Comparison of ENCODE assay signal across 19 cellular contexts in the genomic region with DNA sequence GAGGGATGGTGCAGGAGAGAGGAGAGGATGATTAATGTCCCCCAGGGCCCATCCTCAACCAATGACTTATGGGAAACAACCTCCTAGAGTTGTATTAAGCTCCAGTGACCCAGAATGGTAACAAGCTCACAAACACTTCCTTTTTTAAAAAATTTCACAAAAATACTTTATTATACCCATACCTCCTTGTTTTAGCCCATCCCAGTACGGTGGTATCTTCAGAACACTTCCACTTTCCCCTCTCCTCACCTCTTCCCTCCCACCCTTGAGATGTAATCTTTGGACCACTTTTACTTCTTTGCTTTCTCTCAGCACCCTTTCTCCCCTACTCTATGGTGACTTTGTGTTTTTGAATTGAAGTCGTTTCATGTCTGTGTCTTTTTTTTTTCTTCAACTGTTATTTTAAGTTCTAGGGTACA.
A peak's percentile ranks its signal among the peaks of the same experiment; 100 is the strongest.
DNase-seq lines count a peak whose midpoint lies in the region; ATAC-seq and TF ChIP-seq lines count a peak whose summit lies in the region.
"Had no signal": no experiment of that assay in that cellular context is flagged by ENCODE, and none has a peak within 500 bp of the region (broad histone marks: within the 10 kb centered on the region; RNA-seq: fewer than 3 reads in every experiment).

No MANE protein-coding gene starts in this region.

- H3K4me3 Mint-ChIP-seq in activated T-cell treated with anti-CD3 and anti-CD28 coated beads, Interleukin-2, amount 50 U/mL, for 72 hours = peak overlapping the region; percentile 64 to 72
- peak overlapping the region; percentile 80 for H3K4me3 Mint-ChIP-seq in activated naive CD8-positive, alpha-beta T cell treated with anti-CD3 and anti-CD28 coated beads, Interleukin-2, amount 50 U/mL, for 24 hours
- H3K4me3 Mint-ChIP-seq in stimulated activated effector memory CD8-positive, alpha-beta T cell treated with anti-CD3 and anti-CD28 coated beads, Interleukin-12 subunit alpha, Interleukin-12 subunit beta, amount 100 ng/mL, for 72 hours = peak overlapping the region; percentile 37
- H3K4me3 Mint-ChIP-seq in glutamatergic neuron (ENCODE audit: unreplicated experiment) = no peak overlapping the region

- ATAC-seq in activated T-cell treated with anti-CD3 and anti-CD28 coated beads, Interleukin-2, amount 50 U/mL, for 72 hours (replicated peaks in 1 of 2) = no peak
- ATAC-seq in HG02973 (IDR thresholded peaks at IDR 0.05; ENCODE audit: unreplicated experiment) (peak; percentile 11), HG03432 (IDR thresholded peaks at IDR 0.05; ENCODE audit: unreplicated experiment) (no peak)
- no peak for ATAC-seq in activated naive CD8-positive, alpha-beta T cell treated with anti-CD3 and anti-CD28 coated beads, Interleukin-2, amount 50 U/mL, for 24 hours
- no peak for ATAC-seq in stimulated activated effector memory CD8-positive, alpha-beta T cell treated with anti-CD3 and anti-CD28 coated beads, Interleukin-12 subunit alpha, Interleukin-12 subunit beta, amount 100 ng/mL, for 72 hours

- H3K36me3 ChIP-seq in MG63 = no peaks in the 10 kb centered on the region
- H3K36me3 ChIP-seq: esophagus squamous epithelium, left lung, ovary, uterus had no signal

- peaks cover 86% of the 10 kb centered on the region for H3K4me1 Mint-ChIP-seq in activated T-cell treated with anti-CD3 and anti-CD28 coated beads, Interleukin-2, amount 50 U/mL, for 72 hours (ENCODE audit: low read depth)
- peaks cover 79% of the 10 kb centered on the region for H3K4me1 Mint-ChIP-seq in activated naive CD8-positive, alpha-beta T cell treated with anti-CD3 and anti-CD28 coated beads, Interleukin-2, amount 50 U/mL, for 24 hours
- H3K4me1 Mint-ChIP-seq in stimulated activated effector memory CD8-positive, alpha-beta T cell treated with anti-CD3 and anti-CD28 coated beads, Interleukin-12 subunit alpha, Interleukin-12 subunit beta, amount 100 ng/mL, for 72 hours = peaks cover 66% of the 10 kb centered on the region
- H3K4me1 Mint-ChIP-seq in glutamatergic neuron (ENCODE audit: low read depth, unreplicated experiment) = no peaks in the 10 kb centered on the region

- no peaks in the 10 kb centered on the region for H3K27me3 Mint-ChIP-seq in activated T-cell treated with anti-CD3 and anti-CD28 coated beads, Interleukin-2, amount 50 U/mL, for 72 hours (ENCODE audit: low read depth)
- no peaks in the 10 kb centered on the region for H3K27me3 Mint-ChIP-seq in activated naive CD8-positive, alpha-beta T cell treated with anti-CD3 and anti-CD28 coated beads, Interleukin-2, amount 50 U/mL, for 24 hours
- peaks cover 4% of the 10 kb centered on the region for H3K27me3 Mint-ChIP-seq in glutamatergic neuron (ENCODE audit: unreplicated experiment)

- no peak for TF ChIP-seq CTCF in glutamatergic neuron (IDR thresholded peaks at IDR 0.05; ENCODE audit: partially characterized antibody, unreplicated experiment)

- H3K27ac Mint-ChIP-seq in activated T-cell treated with anti-CD3 and anti-CD28 coated beads, Interleukin-2, amount 50 U/mL, for 72 hours = peak overlapping the region; percentile 55
- H3K27ac Mint-ChIP-seq in activated naive CD8-positive, alpha-beta T cell treated with anti-CD3 and anti-CD28 coated beads, Interleukin-2, amount 50 U/mL, for 24 hours = peak overlapping the region; percentile 98
- peak overlapping the region; percentile 36 for H3K27ac Mint-ChIP-seq in stimulated activated effector memory CD8-positive, alpha-beta T cell treated with anti-CD3 and anti-CD28 coated beads, Interleukin-12 subunit alpha, Interleukin-12 subunit beta, amount 100 ng/mL, for 72 hours
- no peak overlapping the region for H3K27ac Mint-ChIP-seq in glutamatergic neuron (ENCODE audit: unreplicated experiment)

- H3K9me3 Mint-ChIP-seq in activated T-cell treated with anti-CD3 and anti-CD28 coated beads, Interleukin-2, amount 50 U/mL, for 72 hours = no peaks in the 10 kb centered on the region
- H3K9me3 Mint-ChIP-seq in activated naive CD8-positive, alpha-beta T cell treated with anti-CD3 and anti-CD28 coated beads, Interleukin-2, amount 50 U/mL, for 24 hours = no peaks in the 10 kb centered on the region
- H3K9me3 Mint-ChIP-seq in stimulated activated effector memory CD8-positive, alpha-beta T cell treated with anti-CD3 and anti-CD28 coated beads, Interleukin-12 subunit alpha, Interleukin-12 subunit beta, amount 100 ng/mL, for 72 hours = no peaks in the 10 kb centered on the region
- peaks cover 1% of the 10 kb centered on the region for H3K9me3 Mint-ChIP-seq in glutamatergic neuron (ENCODE audit: unreplicated experiment)

- no peaks in the 10 kb centered on the region for H3K9me3 ChIP-seq in MG63
- H3K9me3 ChIP-seq: esophagus squamous epithelium, left lung, ovary, uterus had no signal

- no peaks in the 10 kb centered on the region for H3K27me3 ChIP-seq in MG63
- H3K27me3 ChIP-seq: esophagus squamous epithelium, left lung, ovary, uterus had no signal

- peaks cover 2 to 4% of the 10 kb centered on the region in 2 donors for H3K36me3 Mint-ChIP-seq in activated T-cell treated with anti-CD3 and anti-CD28 coated beads, Interleukin-2, amount 50 U/mL, for 72 hours (ENCODE audit: insufficient read depth in 2 of 2)
- peaks cover 21% of the 10 kb centered on the region for H3K36me3 Mint-ChIP-seq in activated naive CD8-positive, alpha-beta T cell treated with anti-CD3 and anti-CD28 coated beads, Interleukin-2, amount 50 U/mL, for 24 hours (ENCODE audit: low read depth)
- H3K36me3 Mint-ChIP-seq in stimulated activated effector memory CD8-positive, alpha-beta T cell treated with anti-CD3 and anti-CD28 coated beads, Interleukin-12 subunit alpha, Interleukin-12 subunit beta, amount 100 ng/mL, for 72 hours = peaks cover 17% of the 10 kb centered on the region
- H3K36me3 Mint-ChIP-seq in glutamatergic neuron (ENCODE audit: unreplicated experiment) = no peaks in the 10 kb centered on the region

- no peak overlapping the region for H3K4me3 ChIP-seq in MG63
- H3K4me3 ChIP-seq: esophagus squamous epithelium, left lung, ovary, uterus had no signal

- no peak for DNase-seq in activated T-cell treated with anti-CD3 and anti-CD28 coated beads, Interleukin-2, amount 50 U/mL, for 72 hours
- DNase-seq in activated T-cell treated with anti-CD3 and anti-CD28 coated beads, Interleukin-2, amount 50 U/mL, for 48 hours = no peak
- DNase-seq in activated naive CD8-positive, alpha-beta T cell treated with anti-CD3 and anti-CD28 coated beads, Interleukin-2, amount 50 U/mL, for 24 hours = no peak
- no peak for DNase-seq in stimulated activated effector memory CD8-positive, alpha-beta T cell treated with anti-CD3 and anti-CD28 coated beads, Interleukin-12 subunit alpha, Interleukin-12 subunit beta, amount 100 ng/mL, for 72 hours (ENCODE audit: low spot score in 2 of 2)
- DNase-seq in glutamatergic neuron = no peak
- DNase-seq in MG63 = no peak
- DNase-seq: activated CD4-positive, CD25-positive, alpha-beta regulatory T cell treated with anti-CD3 and anti-CD28 coated beads, Interleukin-2, amount 50 U/mL, for 72 hours; anterior cingulate cortex; effector CD4-positive, alpha-beta T cell; esophagus squamous epithelium; left lung; NCI-H1436; NCI-H2171; ovary; SIG-M5; stimulated activated CD4-positive, alpha-beta T cell treated with anti-CD3 and anti-CD28 coated beads, Interleukin-1b, Interleukin-23, amount 100 ng/mL, for 48 hours; uterus had no signal
